Comparison of ENCODE assay signal across 15 cellular contexts in genomic region chr5:125011014-125011413, GRCh38.
DNase-seq lines count a peak whose midpoint lies in the region; ATAC-seq and TF ChIP-seq lines count a peak whose summit lies in the region.
"Had no signal": no experiment of that assay in that cellular context is flagged by ENCODE, and none has a peak within 500 bp of the region (broad histone marks: within the 10 kb centered on the region; RNA-seq: fewer than 3 reads in every experiment).

No MANE protein-coding gene starts in this region.

- H3K4me1 ChIP-seq in Caco-2 (peaks cover 60% of the 10 kb centered on the region), PC-3 (ENCODE audit: insufficient read depth, low read length) (peaks cover 20% of the 10 kb centered on the region)
- H3K4me1 ChIP-seq: lower lobe of right lung had no signal

- H3K27ac Mint-ChIP-seq in Caco-2 (ENCODE audit: unreplicated experiment), result peak overlapping the region; percentile 83
- H3K27ac Mint-ChIP-seq in activated T-cell treated with anti-CD3 and anti-CD28 coated beads, Interleukin-2, amount 50 U/mL, for 24 hours, result no peak overlapping the region
- H3K27ac Mint-ChIP-seq: activated naive CD4-positive, alpha-beta T cell treated with anti-CD3 and anti-CD28 coated beads, Interleukin-2, amount 50 U/mL, for 24 hours; type B pancreatic cell had no signal

- no peaks in the 10 kb centered on the region for H3F3A ChIP-seq in PC-3 (ENCODE audit: low read length, unreplicated experiment)

- peaks cover 10% of the 10 kb centered on the region for H3K9me3 Mint-ChIP-seq in Caco-2 (ENCODE audit: unreplicated experiment)
- H3K9me3 Mint-ChIP-seq in activated T-cell treated with anti-CD3 and anti-CD28 coated beads, Interleukin-2, amount 50 U/mL, for 24 hours, result peaks cover 2% of the 10 kb centered on the region
- H3K9me3 Mint-ChIP-seq: activated naive CD4-positive, alpha-beta T cell treated with anti-CD3 and anti-CD28 coated beads, Interleukin-2, amount 50 U/mL, for 24 hours had no signal

- H3K4me3 ChIP-seq in Caco-2 (ENCODE audit: low read depth, low read length) (no peak overlapping the region), PC-3 (ENCODE audit: low read length) (no peak overlapping the region), H7 (ENCODE audit: insufficient read depth, low read depth, low read length) (no peak overlapping the region)
- H3K4me3 ChIP-seq: GM23248, lower lobe of right lung had no signal

- no peak overlapping the region; the same call in 1 of the 2 replicates for H3K4me2 ChIP-seq in PC-3 (ENCODE audit: low read length)

- no peaks in the 10 kb centered on the region for H3K36me3 Mint-ChIP-seq in Caco-2 (ENCODE audit: insufficient read depth, unreplicated experiment)
- no peaks in the 10 kb centered on the region for H3K36me3 Mint-ChIP-seq in activated T-cell treated with anti-CD3 and anti-CD28 coated beads, Interleukin-2, amount 50 U/mL, for 24 hours (ENCODE audit: low read depth)
- H3K36me3 Mint-ChIP-seq: activated naive CD4-positive, alpha-beta T cell treated with anti-CD3 and anti-CD28 coated beads, Interleukin-2, amount 50 U/mL, for 24 hours; type B pancreatic cell had no signal

- intact Hi-C loops in Caco-2 (cut with micrococcal nuclease; ENCODE audit: unreplicated experiment), result loop anchor here (1.0 to 10.0 kb wide), 9 partner anchors 15 to 654 kb away; partner anchors contain the start of gene ZNF608
- intact Hi-C loops in PC-3 (cut with micrococcal nuclease), result no loop called here

- H3K36me3 ChIP-seq in Caco-2 (ENCODE audit: control insufficient read depth, insufficient read depth, low read length) (no peaks in the 10 kb centered on the region; the same call in 1 of the 2 replicates), PC-3 (ENCODE audit: low read depth, low read length) (no peaks in the 10 kb centered on the region), H7 (replicated peaks; ENCODE audit: control insufficient read depth, insufficient read depth, low read length) (no peaks in the 10 kb centered on the region)
- H3K36me3 ChIP-seq: lower lobe of right lung had no signal

- H2AFZ ChIP-seq in PC-3 (ENCODE audit: low read length), result no peak overlapping the region
- H2AFZ ChIP-seq: GM23248 had no signal

- H3K9me3 ChIP-seq in Caco-2, result no peaks in the 10 kb centered on the region
- H3K9me3 ChIP-seq in PC-3 (ENCODE audit: low read length), result no peaks in the 10 kb centered on the region
- H3K9me3 ChIP-seq: lower lobe of right lung had no signal

- no TSS peak for BruUV-seq in Caco-2 (replicated peaks; lab: Mats Ljungman, UMichigan)
- no TSS peak for BruUV-seq in PC-3 (replicated peaks; lab: Mats Ljungman, UMichigan)

- H3K4me1 Mint-ChIP-seq in Caco-2 (ENCODE audit: low read depth, unreplicated experiment), result peaks cover 20% of the 10 kb centered on the region
- H3K4me1 Mint-ChIP-seq in activated T-cell treated with anti-CD3 and anti-CD28 coated beads, Interleukin-2, amount 50 U/mL, for 24 hours (ENCODE audit: low read depth), result no peaks in the 10 kb centered on the region
- H3K4me1 Mint-ChIP-seq: activated naive CD4-positive, alpha-beta T cell treated with anti-CD3 and anti-CD28 coated beads, Interleukin-2, amount 50 U/mL, for 24 hours had no signal

- H3K4me3 Mint-ChIP-seq in Caco-2 (ENCODE audit: unreplicated experiment), result peak overlapping the region; percentile 36
- H3K4me3 Mint-ChIP-seq in activated T-cell treated with anti-CD3 and anti-CD28 coated beads, Interleukin-2, amount 50 U/mL, for 24 hours, result no peak overlapping the region
- H3K4me3 Mint-ChIP-seq: activated naive CD4-positive, alpha-beta T cell treated with anti-CD3 and anti-CD28 coated beads, Interleukin-2, amount 50 U/mL, for 24 hours; type B pancreatic cell had no signal

- POLR2A ChIA-PET in Caco-2 (lab: Charles Lee), result interaction anchor here (0.7 kb wide), 1 partner anchor 350 kb away, joined by 4 read pairs; no protein-coding TSS in a partner anchor
- POLR2A ChIA-PET in PC-3 (lab: Charles Lee; ENCODE audit: unreplicated experiment), result interaction anchor here (0.5 kb wide), 1 partner anchor 15 kb away, joined by 8 read pairs; no protein-coding TSS in a partner anchor

- peak overlapping the region; percentile 43 for H3K27ac ChIP-seq in PC-3 (ENCODE audit: low read length)
- H3K27ac ChIP-seq: GM23248, lower lobe of right lung, RWPE1 had no signal

- no peaks in the 10 kb centered on the region for H3K9me2 ChIP-seq in PC-3 (replicated peaks; ENCODE audit: low read length)

- H3K27me3 ChIP-seq in Caco-2 (replicated peaks; ENCODE audit: control insufficient read depth, insufficient read depth, low read length), result no peaks in the 10 kb centered on the region
- no peaks in the 10 kb centered on the region for H3K27me3 ChIP-seq in PC-3 (ENCODE audit: low read length)
- H3K27me3 ChIP-seq in H7 (ENCODE audit: control insufficient read depth, insufficient read depth, low read length), result no peaks in the 10 kb centered on the region

- no peaks in the 10 kb centered on the region for H4K20me1 ChIP-seq in PC-3 (ENCODE audit: low read length)

- H3K9ac ChIP-seq in PC-3 (ENCODE audit: low read length), result no peak overlapping the region
- H3K9ac ChIP-seq: GM23248 had no signal

- H3K79me2 ChIP-seq in PC-3 (ENCODE audit: low read length), result no peaks in the 10 kb centered on the region

- H3K27me3 Mint-ChIP-seq in Caco-2 (ENCODE audit: insufficient read depth, unreplicated experiment), result no peaks in the 10 kb centered on the region
- no peaks in the 10 kb centered on the region for H3K27me3 Mint-ChIP-seq in activated T-cell treated with anti-CD3 and anti-CD28 coated beads, Interleukin-2, amount 50 U/mL, for 24 hours
- H3K27me3 Mint-ChIP-seq: activated naive CD4-positive, alpha-beta T cell treated with anti-CD3 and anti-CD28 coated beads, Interleukin-2, amount 50 U/mL, for 24 hours had no signal

- TF ChIP-seq CTCF in Caco-2 (IDR thresholded peaks at IDR 0.05; ENCODE audit: insufficient read depth in 1 of 2, low read depth in 1 of 2, low read length in 1 of 2, severe bottlenecking in 1 of 2, unreplicated experiment in 1 of 2) (peak in 1 of 2 experiments; percentile 4), PC-3 (conservative IDR thresholded peaks at IDR 0.05; ENCODE audit: low read depth, low read length) (no peak)

- ATAC-seq in GM19025 (IDR thresholded peaks at IDR 0.05; ENCODE audit: low read depth, unreplicated experiment), result peak; percentile 58
- peak; percentile 74 for ATAC-seq in HG02884 (IDR thresholded peaks at IDR 0.05; ENCODE audit: unreplicated experiment)
- ATAC-seq in PC-3, result no peak; the same call in 1 of the 2 replicates
- ATAC-seq: lower lobe of right lung had no signal

- DNase-seq in Caco-2 (no peak), PC-3 (no peak), H7 (no peak), HuH-7 (ENCODE audit: low spot score) (no peak), COLO829 (ENCODE audit: low spot score) (no peak)
- DNase-seq in activated T-cell treated with anti-CD3 and anti-CD28 coated beads, Interleukin-2, amount 50 U/mL, for 24 hours, result no peak
- DNase-seq: cortex of kidney, GM23248, lower lobe of right lung, NCI-H187 treated with DMSO at 0.1 percent for 48 hours had no signal

- CTCF ChIA-PET in Caco-2 (lab: Charles Lee) (no interaction called here), PC-3 (lab: Charles Lee) (no interaction called here)
